ENCODE assay signal across 15 cellular contexts in the genomic region with DNA sequence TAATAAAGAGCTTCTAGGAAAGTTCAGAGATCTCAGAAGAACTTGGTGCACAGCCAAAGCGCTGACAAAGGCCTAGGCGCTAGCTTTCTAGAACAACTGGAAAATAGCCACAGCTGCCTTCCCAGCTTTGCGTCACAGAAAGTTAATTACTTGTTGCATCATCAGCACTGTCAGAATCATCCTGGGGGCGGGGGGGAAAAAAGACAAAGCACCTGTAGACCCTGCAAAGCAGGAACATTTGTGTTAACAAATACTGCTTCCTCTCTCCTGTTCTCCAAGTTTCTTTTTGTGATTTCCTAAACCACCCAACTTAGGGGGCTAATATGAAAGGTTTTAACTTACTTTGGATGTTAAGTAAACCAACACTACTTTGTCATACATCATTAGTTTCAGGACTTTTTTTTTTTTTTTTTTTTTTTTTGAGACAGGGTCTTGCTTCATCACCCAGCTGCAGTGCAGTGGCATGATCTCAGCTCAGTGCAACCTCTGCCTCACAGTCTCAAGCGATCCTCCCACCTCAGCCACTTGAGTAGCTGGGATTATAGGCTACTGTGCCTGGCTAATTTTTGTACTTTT. TPM values are rescaled to one million over a fixed set of nuclear protein-coding genes. Genes with fewer than 3 reads are reported as not detected.
DNase-seq lines count a peak whose midpoint lies in the region; ATAC-seq, FAIRE-seq and TF ChIP-seq lines count a peak whose summit lies in the region.
"Had no signal": no experiment of that assay in that cellular context is flagged by ENCODE, and none has a peak within 500 bp of the region (broad histone marks: within the 10 kb centered on the region; RNA-seq: fewer than 3 reads in every experiment).

No MANE protein-coding gene starts in this region.

- peaks cover 26% of the 10 kb centered on the region for H3K4me1 ChIP-seq in HepG2 (ENCODE audit: insufficient read depth, low read length)
- H3K4me1 ChIP-seq in right lobe of liver = no peaks in the 10 kb centered on the region
- peaks cover 16% of the 10 kb centered on the region for H3K4me1 ChIP-seq in OCI-LY7 (ENCODE audit: insufficient read depth, low read length, poor library complexity, severe bottlenecking)

- no peaks in the 10 kb centered on the region for H4K20me1 ChIP-seq in HepG2 (ENCODE audit: insufficient read depth, low read length)
- no peaks in the 10 kb centered on the region for H4K20me1 ChIP-seq in OCI-LY7 (ENCODE audit: insufficient read depth, low read length)

- H3K4me3 ChIP-seq in HepG2 (replicated peaks in 1 of 3; ENCODE audit: insufficient read depth in 1 of 3, low read depth in 2 of 3, low read length in 3 of 3) (no peak overlapping the region), right lobe of liver (no peak overlapping the region), OCI-LY7 (ENCODE audit: low read depth, low read length, poor library complexity, severe bottlenecking) (no peak overlapping the region)
- H3K4me3 ChIP-seq: dorsolateral prefrontal cortex, GM12878 had no signal

- no peaks in the 10 kb centered on the region for H3K9me2 ChIP-seq in OCI-LY7 (ENCODE audit: insufficient read depth, low read length)

- POLR2A ChIA-PET in HepG2 (lab: Yijun Ruan, JAX) = interaction anchor here (1.7 kb wide), 1 partner anchor 30 kb away, joined by 14 read pairs; a partner anchor contains a TSS
- POLR2A ChIA-PET in OCI-LY7 (lab: Charles Lee) = interaction anchor here (0.6 to 1.5 kb wide), 6 partner anchors 11 to 231 kb away, joined by 3 to 5 read pairs (median 4); a partner anchor contains a TSS

- no peak overlapping the region for H2AFZ ChIP-seq in HepG2 (ENCODE audit: low read length)
- H2AFZ ChIP-seq in OCI-LY7 (ENCODE audit: low read length) = peak overlapping the region; percentile 50

- FAIRE-seq in HepG2 (lab: Jason Lieb, UNC) = no peak
- FAIRE-seq: GM12878, kidney had no signal

- TF ChIP-seq EP300 in HepG2 (IDR thresholded peaks at IDR 0.05; ENCODE audit: low read depth in 2 of 2, low read length in 2 of 2) (no peak), HepG2 (CRISPR knock-in tag; IDR thresholded peaks at IDR 0.05; ENCODE audit: borderline replicate concordance) (no peak)

- H3K9me3 ChIP-seq in HepG2 (ENCODE audit: low read length) = no peaks in the 10 kb centered on the region
- no peaks in the 10 kb centered on the region for H3K9me3 ChIP-seq in right lobe of liver
- H3K9me3 ChIP-seq in OCI-LY7 (ENCODE audit: low read length) = no peaks in the 10 kb centered on the region

- H3K9ac ChIP-seq in HepG2 (ENCODE audit: insufficient read depth, low read depth, low read length) = no peak overlapping the region

- TF ChIP-seq RAD21 in HepG2 (CRISPR knock-in tag; IDR thresholded peaks at IDR 0.05) = no peak

- 57% methylated on average over 5 of the region's 5 CpGs for WGBS in HepG2 (ENCODE audit: low lambda C conversion rate)
- 44% methylated on average over 3 of the region's 5 CpGs for WGBS in right lobe of liver (ENCODE audit: insufficient coverage, low coverage, low lambda C conversion rate, missing lambda C conversion rate)

- TF ChIP-seq CTCF in HepG2 (CRISPR knock-in tag; IDR thresholded peaks at IDR 0.05) (no peak), right lobe of liver (IDR thresholded peaks at IDR 0.05) (no peak), OCI-LY7 (conservative IDR thresholded peaks at IDR 0.05; ENCODE audit: low read length) (no peak)

- no peak overlapping the region for H3K4me2 ChIP-seq in HepG2 (ENCODE audit: low read depth, low read length)
- H3K4me2 ChIP-seq in OCI-LY7 (ENCODE audit: low read length) = peak overlapping the region; percentile 9; the same call in 1 of the 2 replicates

- no peaks in the 10 kb centered on the region for H3K79me2 ChIP-seq in HepG2 (ENCODE audit: insufficient read depth, low read length)
- 0 out of 2 replicates have a peak, but pooled peaks cover 4% of the 10 kb centered on the region for H3K79me2 ChIP-seq in OCI-LY7 (ENCODE audit: insufficient read depth, low read depth, low read length)

- no peak for TF ChIP-seq POLR2A in HepG2 (IDR thresholded peaks at IDR 0.05; ENCODE audit: insufficient read depth in 1 of 2, low read depth in 2 of 2, low read length in 2 of 2)
- no peak for TF ChIP-seq POLR2A in right lobe of liver (IDR thresholded peaks at IDR 0.05)

- ATAC-seq in HepG2 (peak; percentile 27; the same call in 1 of the 3 replicates), right lobe of liver (no peak), GM19452 (IDR thresholded peaks at IDR 0.05; ENCODE audit: unreplicated experiment) (no peak), GM19328 (IDR thresholded peaks at IDR 0.05; ENCODE audit: unreplicated experiment) (no peak), HG03469 (IDR thresholded peaks at IDR 0.05; ENCODE audit: unreplicated experiment) (no peak), GM21528 (IDR thresholded peaks at IDR 0.05; ENCODE audit: low FRiP score, unreplicated experiment) (no peak)
- ATAC-seq: GM12878, right cardiac atrium had no signal

- H3K27me3 ChIP-seq in HepG2 (ENCODE audit: control insufficient read depth in 1 of 2, insufficient read depth in 2 of 2, low read length in 2 of 2) (no peaks in the 10 kb centered on the region), right lobe of liver (no peaks in the 10 kb centered on the region)
- H3K27me3 ChIP-seq: dorsolateral prefrontal cortex had no signal

- no TSS peak for BruUV-seq in HepG2 (replicated peaks; lab: Mats Ljungman, UMichigan)
- BruUV-seq in OCI-LY7 (replicated peaks; lab: Mats Ljungman, UMichigan) = no TSS peak

- in situ Hi-C loops in HepG2 (cut with HindIII; ENCODE audit: extremely low pct_ligation_motif_present, low pct_unique_long_range_greater_than_20kb) = loop anchor here (10.0 kb wide), 1 partner anchor 64 kb away; a partner anchor contains a TSS

- DNase-seq in HepG2 (ENCODE audit: low spot score) (no peak), right lobe of liver (no peak), OCI-LY7 (ENCODE audit: low spot score) (peak; percentile 25), fibroblast of the conjunctiva (ENCODE audit: low read depth) (peak; percentile 12)
- DNase-seq: amniotic stem cell, dorsolateral prefrontal cortex, GOT3, kidney, NCI-H526 treated with DMSO at 0.1 percent for 48 hours, right cardiac atrium had no signal

- H3K27ac ChIP-seq in HepG2 (ENCODE audit: extremely low read length, insufficient read depth, low read length) = peak overlapping the region; percentile 19
- H3K27ac ChIP-seq in right lobe of liver = no peak overlapping the region
- peak overlapping the region; percentile 7 for H3K27ac ChIP-seq in OCI-LY7 (ENCODE audit: low read depth, low read length, poor library complexity, severe bottlenecking)

- CTCF ChIA-PET in HepG2 (lab: Yijun Ruan, JAX; ENCODE audit: low intra/inter-chr PET ratio, low total read pairs) (no interaction called here), OCI-LY7 (lab: Charles Lee; ENCODE audit: unreplicated experiment) (no interaction called here)

- no peaks in the 10 kb centered on the region for H3K36me3 ChIP-seq in HepG2 (replicated peaks in 1 of 2; ENCODE audit: control insufficient read depth in 1 of 2, insufficient read depth in 2 of 2, low read length in 2 of 2)
- no peaks in the 10 kb centered on the region for H3K36me3 ChIP-seq in right lobe of liver
- H3K36me3 ChIP-seq in OCI-LY7 (ENCODE audit: insufficient read depth, low read length) = no peaks in the 10 kb centered on the region

- intact Hi-C loops in HepG2 (cut with micrococcal nuclease; ENCODE audit: unreplicated experiment) = no loop called here
- intact Hi-C loops in right lobe of liver (cut with DNase I) = no loop called here
- intact Hi-C loops in OCI-LY7 (cut with micrococcal nuclease; ENCODE audit: unreplicated experiment) = no loop called here

RNA-seq across cellular contexts. Expression of a gene that starts 4.8 kb away (rescaled TPM):
- total RNA-seq in HepG2 (2016; rRNA removed; fragmentation: Illumina TruSeq; extraction: Trizol) = 24.7 and 29.8 TPM in 2 replicates
- total RNA-seq in HepG2 (2016; cell fraction: cytosol; rRNA removed; fragmentation: Illumina TruSeq; extraction: Trizol; ENCODE audit: low read depth) = 9.4 and 10.6 TPM in 2 replicates
- total RNA-seq in HepG2 (2016; cell fraction: insoluble cytoplasmic fraction; rRNA removed; fragmentation: Illumina TruSeq; extraction: Trizol) = 28.7 and 29.4 TPM in 2 replicates
- 7.7 and 9.0 TPM in 2 replicates for total RNA-seq in HepG2 (2016; cell fraction: membrane; rRNA removed; fragmentation: Illumina TruSeq; extraction: Trizol)
- 21.2 and 23.9 TPM in 2 replicates for total RNA-seq in HepG2 (2016; cell fraction: nucleus; rRNA removed; fragmentation: Illumina TruSeq; extraction: Trizol)
- polyA plus RNA-seq in HepG2 (2011; rRNA removed) = 25.6 and 29.3 TPM in 2 replicates
- polyA plus RNA-seq in HepG2 (2011; cell fraction: cytosol; rRNA removed) = 19.5 and 22.2 TPM in 2 replicates
- polyA plus RNA-seq in HepG2 (2011; cell fraction: nucleus; rRNA removed) = 47.0 and 47.5 TPM in 2 replicates
- 15.6 and 19.8 TPM in 2 replicates for polyA plus RNA-seq in HepG2 (2012)
- polyA plus RNA-seq in HepG2 (2016; cell fraction: cytosol; fragmentation: Illumina TruSeq; extraction: Trizol; ENCODE audit: low read depth) = 5.1 and 7.5 TPM in 2 replicates
- polyA plus RNA-seq in HepG2 (2016; cell fraction: insoluble cytoplasmic fraction; fragmentation: Illumina TruSeq; extraction: Trizol; ENCODE audit: low read depth) = 27.4 and 31.1 TPM in 2 replicates
- polyA plus RNA-seq in HepG2 (2016; cell fraction: membrane; fragmentation: Illumina TruSeq; extraction: Trizol; ENCODE audit: low read depth) = 6.9 and 8.4 TPM in 2 replicates
- polyA plus RNA-seq in HepG2 (2016; cell fraction: nucleus; fragmentation: Illumina TruSeq; extraction: Trizol; ENCODE audit: insufficient read depth, low read depth) = 69.0 and 74.3 TPM in 2 replicates
- polyA minus RNA-seq in HepG2 (2011; rRNA and poly(A)+ RNA removed; ENCODE audit: low replicate concordance) = 10.1 and 60.9 TPM in 2 replicates
- 3.8 and 6.1 TPM in 2 replicates for polyA minus RNA-seq in HepG2 (2011; cell fraction: cytosol; rRNA and poly(A)+ RNA removed)
- 25.8 and 45.0 TPM in 2 replicates for polyA minus RNA-seq in HepG2 (2011; cell fraction: nucleus; rRNA and poly(A)+ RNA removed)
- total RNA-seq in right lobe of liver = 10 to 100 TPM; 12.3 to 22.1 (median 17.9) TPM
- total RNA-seq in OCI-LY7 (2014; rRNA removed; shearing (Covaris generic)) = 24.0 and 26.9 TPM in 2 replicates
- 31.0 and 31.7 TPM in 2 replicates for total RNA-seq in OCI-LY7 (2022)

RNA-seq across cellular contexts. Expression of a gene that starts 10.8 kb away (rescaled TPM):
- total RNA-seq in HepG2 (2016; rRNA removed; fragmentation: Illumina TruSeq; extraction: Trizol) (1.2 and 1.9 TPM in 2 replicates), right lobe of liver (not detected), OCI-LY7 (2022) (0.68 and 2.1 TPM in 2 replicates)
- 0.62 and 1.0 TPM in 2 replicates for total RNA-seq in HepG2 (2016; cell fraction: cytosol; rRNA removed; fragmentation: Illumina TruSeq; extraction: Trizol; ENCODE audit: low read depth)
- 1.6 and 2.6 TPM in 2 replicates for total RNA-seq in HepG2 (2016; cell fraction: insoluble cytoplasmic fraction; rRNA removed; fragmentation: Illumina TruSeq; extraction: Trizol)
- 1.2 and 1.9 TPM in 2 replicates for total RNA-seq in HepG2 (2016; cell fraction: membrane; rRNA removed; fragmentation: Illumina TruSeq; extraction: Trizol)
- 1.1 and 2.0 TPM in 2 replicates for total RNA-seq in HepG2 (2016; cell fraction: nucleus; rRNA removed; fragmentation: Illumina TruSeq; extraction: Trizol)
- polyA plus RNA-seq in HepG2 (2011; rRNA removed) = 1.9 and 2.9 TPM in 2 replicates
- 1.4 and 1.6 TPM in 2 replicates for polyA plus RNA-seq in HepG2 (2011; cell fraction: cytosol; rRNA removed)
- polyA plus RNA-seq in HepG2 (2011; cell fraction: nucleus; rRNA removed) = 5.0 and 6.2 TPM in 2 replicates
- polyA plus RNA-seq in HepG2 (2012) = 0.51 and 0.63 TPM in 2 replicates
- 0.75 and 0.95 TPM in 2 replicates for polyA plus RNA-seq in HepG2 (2016; cell fraction: cytosol; fragmentation: Illumina TruSeq; extraction: Trizol; ENCODE audit: low read depth)
- polyA plus RNA-seq in HepG2 (2016; cell fraction: insoluble cytoplasmic fraction; fragmentation: Illumina TruSeq; extraction: Trizol; ENCODE audit: low read depth) = 3.0 and 3.4 TPM in 2 replicates
- 1.5 TPM in 2 replicates for polyA plus RNA-seq in HepG2 (2016; cell fraction: membrane; fragmentation: Illumina TruSeq; extraction: Trizol; ENCODE audit: low read depth)
- polyA plus RNA-seq in HepG2 (2016; cell fraction: nucleus; fragmentation: Illumina TruSeq; extraction: Trizol; ENCODE audit: insufficient read depth, low read depth) = 4.8 and 5.2 TPM in 2 replicates
- 3.2 and 8.2 TPM in 2 replicates for polyA minus RNA-seq in HepG2 (2011; rRNA and poly(A)+ RNA removed; ENCODE audit: low replicate concordance)
- 0.89 and 1.3 TPM in 2 replicates for polyA minus RNA-seq in HepG2 (2011; cell fraction: cytosol; rRNA and poly(A)+ RNA removed)
- polyA minus RNA-seq in HepG2 (2011; cell fraction: nucleus; rRNA and poly(A)+ RNA removed) = 8.2 and 11.1 TPM in 2 replicates
- 0.13 TPM in 1 of 2 replicates, not detected in the other for total RNA-seq in OCI-LY7 (2014; rRNA removed; shearing (Covaris generic))

RNA-seq across cellular contexts. Expression of a gene that starts 11.3 kb away (rescaled TPM):
- total RNA-seq in HepG2 (2016; rRNA removed; fragmentation: Illumina TruSeq; extraction: Trizol) = 9.4 and 10.3 TPM in 2 replicates
- 0.91 and 1.2 TPM in 2 replicates for total RNA-seq in HepG2 (2016; cell fraction: cytosol; rRNA removed; fragmentation: Illumina TruSeq; extraction: Trizol; ENCODE audit: low read depth)
- total RNA-seq in HepG2 (2016; cell fraction: insoluble cytoplasmic fraction; rRNA removed; fragmentation: Illumina TruSeq; extraction: Trizol) = 8.5 and 10.4 TPM in 2 replicates
- total RNA-seq in HepG2 (2016; cell fraction: membrane; rRNA removed; fragmentation: Illumina TruSeq; extraction: Trizol) = 4.6 and 5.0 TPM in 2 replicates
- total RNA-seq in HepG2 (2016; cell fraction: nucleus; rRNA removed; fragmentation: Illumina TruSeq; extraction: Trizol) = 8.3 and 10.3 TPM in 2 replicates
- 11.4 and 14.0 TPM in 2 replicates for polyA plus RNA-seq in HepG2 (2011; rRNA removed)
- polyA plus RNA-seq in HepG2 (2011; cell fraction: cytosol; rRNA removed) = 5.1 and 5.2 TPM in 2 replicates
- polyA plus RNA-seq in HepG2 (2011; cell fraction: nucleus; rRNA removed) = 16.7 and 21.1 TPM in 2 replicates
- polyA plus RNA-seq in HepG2 (2012) = 6.6 and 10.4 TPM in 2 replicates
- 0.78 and 0.85 TPM in 2 replicates for polyA plus RNA-seq in HepG2 (2016; cell fraction: cytosol; fragmentation: Illumina TruSeq; extraction: Trizol; ENCODE audit: low read depth)
- polyA plus RNA-seq in HepG2 (2016; cell fraction: insoluble cytoplasmic fraction; fragmentation: Illumina TruSeq; extraction: Trizol; ENCODE audit: low read depth) = 7.7 and 8.6 TPM in 2 replicates
- 2.0 and 2.1 TPM in 2 replicates for polyA plus RNA-seq in HepG2 (2016; cell fraction: membrane; fragmentation: Illumina TruSeq; extraction: Trizol; ENCODE audit: low read depth)
- 11.4 and 11.5 TPM in 2 replicates for polyA plus RNA-seq in HepG2 (2016; cell fraction: nucleus; fragmentation: Illumina TruSeq; extraction: Trizol; ENCODE audit: insufficient read depth, low read depth)
- polyA minus RNA-seq in HepG2 (2011; rRNA and poly(A)+ RNA removed; ENCODE audit: low replicate concordance) = 23.4 and 27.0 TPM in 2 replicates
- 5.7 and 6.1 TPM in 2 replicates for polyA minus RNA-seq in HepG2 (2011; cell fraction: cytosol; rRNA and poly(A)+ RNA removed)
- 17.3 and 20.8 TPM in 2 replicates for polyA minus RNA-seq in HepG2 (2011; cell fraction: nucleus; rRNA and poly(A)+ RNA removed)
- total RNA-seq in right lobe of liver = 1 to 10 TPM; 3.6 to 5.1 (median 4.6) TPM
- total RNA-seq in OCI-LY7 (2014; rRNA removed; shearing (Covaris generic)) = 11.1 and 12.1 TPM in 2 replicates
- 18.6 and 22.5 TPM in 2 replicates for total RNA-seq in OCI-LY7 (2022)

RNA-seq across cellular contexts. Expression of a gene that starts 29.1 kb away (rescaled TPM):
- total RNA-seq in HepG2 (2016; rRNA removed; fragmentation: Illumina TruSeq; extraction: Trizol) (1,585 and 1,854 TPM in 2 replicates), right lobe of liver (100 to 1,000 TPM; 229 to 528 (median 316) TPM), OCI-LY7 (2022) (1,241 and 1,313 TPM in 2 replicates)
- total RNA-seq in HepG2 (2016; cell fraction: cytosol; rRNA removed; fragmentation: Illumina TruSeq; extraction: Trizol; ENCODE audit: low read depth) = 2,474 and 2,700 TPM in 2 replicates
- total RNA-seq in HepG2 (2016; cell fraction: insoluble cytoplasmic fraction; rRNA removed; fragmentation: Illumina TruSeq; extraction: Trizol) = 1,612 and 2,027 TPM in 2 replicates
- total RNA-seq in HepG2 (2016; cell fraction: membrane; rRNA removed; fragmentation: Illumina TruSeq; extraction: Trizol) = 3,431 and 3,586 TPM in 2 replicates
- total RNA-seq in HepG2 (2016; cell fraction: nucleus; rRNA removed; fragmentation: Illumina TruSeq; extraction: Trizol) = 594 and 641 TPM in 2 replicates
- 5,537 and 5,840 TPM in 2 replicates for polyA plus RNA-seq in HepG2 (2011; rRNA removed)
- polyA plus RNA-seq in HepG2 (2011; cell fraction: cytosol; rRNA removed) = 5,862 and 7,129 TPM in 2 replicates
- polyA plus RNA-seq in HepG2 (2011; cell fraction: nucleus; rRNA removed) = 1,636 and 1,825 TPM in 2 replicates
- polyA plus RNA-seq in HepG2 (2012) = 3,706 and 5,933 TPM in 2 replicates
- 4,996 and 5,283 TPM in 2 replicates for polyA plus RNA-seq in HepG2 (2016; cell fraction: cytosol; fragmentation: Illumina TruSeq; extraction: Trizol; ENCODE audit: low read depth)
- polyA plus RNA-seq in HepG2 (2016; cell fraction: insoluble cytoplasmic fraction; fragmentation: Illumina TruSeq; extraction: Trizol; ENCODE audit: low read depth) = 3,163 and 3,539 TPM in 2 replicates
- 5,583 and 6,010 TPM in 2 replicates for polyA plus RNA-seq in HepG2 (2016; cell fraction: membrane; fragmentation: Illumina TruSeq; extraction: Trizol; ENCODE audit: low read depth)
- 1,621 and 1,722 TPM in 2 replicates for polyA plus RNA-seq in HepG2 (2016; cell fraction: nucleus; fragmentation: Illumina TruSeq; extraction: Trizol; ENCODE audit: insufficient read depth, low read depth)
- polyA minus RNA-seq in HepG2 (2011; rRNA and poly(A)+ RNA removed; ENCODE audit: low replicate concordance) = 2,855 and 3,130 TPM in 2 replicates
- 813 and 904 TPM in 2 replicates for polyA minus RNA-seq in HepG2 (2011; cell fraction: cytosol; rRNA and poly(A)+ RNA removed)
- 526 and 829 TPM in 2 replicates for polyA minus RNA-seq in HepG2 (2011; cell fraction: nucleus; rRNA and poly(A)+ RNA removed)
- total RNA-seq in OCI-LY7 (2014; rRNA removed; shearing (Covaris generic)) = 1,550 and 2,299 TPM in 2 replicates

RNA-seq across cellular contexts. Expression of a gene that starts 37.5 kb away (rescaled TPM):
- total RNA-seq in HepG2 (2016; rRNA removed; fragmentation: Illumina TruSeq; extraction: Trizol) (38.1 and 40.2 TPM in 2 replicates), right lobe of liver (10 to 100 TPM; 14.1 to 23.3 (median 18.1) TPM), OCI-LY7 (2022) (8.6 and 10.6 TPM in 2 replicates)
- 15.0 and 17.1 TPM in 2 replicates for total RNA-seq in HepG2 (2016; cell fraction: cytosol; rRNA removed; fragmentation: Illumina TruSeq; extraction: Trizol; ENCODE audit: low read depth)
- 40.0 and 42.7 TPM in 2 replicates for total RNA-seq in HepG2 (2016; cell fraction: insoluble cytoplasmic fraction; rRNA removed; fragmentation: Illumina TruSeq; extraction: Trizol)
- total RNA-seq in HepG2 (2016; cell fraction: membrane; rRNA removed; fragmentation: Illumina TruSeq; extraction: Trizol) = 17.3 and 20.7 TPM in 2 replicates
- 20.1 and 24.5 TPM in 2 replicates for total RNA-seq in HepG2 (2016; cell fraction: nucleus; rRNA removed; fragmentation: Illumina TruSeq; extraction: Trizol)
- polyA plus RNA-seq in HepG2 (2011; rRNA removed) = 28.9 and 33.5 TPM in 2 replicates
- polyA plus RNA-seq in HepG2 (2011; cell fraction: cytosol; rRNA removed) = 41.0 and 41.7 TPM in 2 replicates
- 39.4 and 53.8 TPM in 2 replicates for polyA plus RNA-seq in HepG2 (2011; cell fraction: nucleus; rRNA removed)
- 15.3 and 21.4 TPM in 2 replicates for polyA plus RNA-seq in HepG2 (2012)
- 8.4 and 11.2 TPM in 2 replicates for polyA plus RNA-seq in HepG2 (2016; cell fraction: cytosol; fragmentation: Illumina TruSeq; extraction: Trizol; ENCODE audit: low read depth)
- polyA plus RNA-seq in HepG2 (2016; cell fraction: insoluble cytoplasmic fraction; fragmentation: Illumina TruSeq; extraction: Trizol; ENCODE audit: low read depth) = 41.9 and 42.2 TPM in 2 replicates
- 15.1 and 18.7 TPM in 2 replicates for polyA plus RNA-seq in HepG2 (2016; cell fraction: membrane; fragmentation: Illumina TruSeq; extraction: Trizol; ENCODE audit: low read depth)
- 35.2 and 38.8 TPM in 2 replicates for polyA plus RNA-seq in HepG2 (2016; cell fraction: nucleus; fragmentation: Illumina TruSeq; extraction: Trizol; ENCODE audit: insufficient read depth, low read depth)
- 35.6 and 37.0 TPM in 2 replicates for polyA minus RNA-seq in HepG2 (2011; rRNA and poly(A)+ RNA removed; ENCODE audit: low replicate concordance)
- 6.3 and 8.2 TPM in 2 replicates for polyA minus RNA-seq in HepG2 (2011; cell fraction: cytosol; rRNA and poly(A)+ RNA removed)
- polyA minus RNA-seq in HepG2 (2011; cell fraction: nucleus; rRNA and poly(A)+ RNA removed) = 12.6 and 20.0 TPM in 2 replicates
- 3.8 and 6.3 TPM in 2 replicates for total RNA-seq in OCI-LY7 (2014; rRNA removed; shearing (Covaris generic))

Comparison
In these comparisons a context has a peak if more than half of its experiments do, and no peak if none do; other contexts are left out.
1. H3K27ac ChIP-seq: peak in HepG2 (single experiment) and OCI-LY7 (single experiment); none in right lobe of liver (0 of 3).
2. DNase-seq: peak in OCI-LY7 (single experiment) and fibroblast of the conjunctiva (single experiment); none in HepG2 (single experiment) and right lobe of liver (0 of 3).